20 cellular contexts compared by ENCODE assay signal in genomic region chr11:111905391-111905790, GRCh38. TPM values are rescaled to one million over a fixed set of nuclear protein-coding genes. Genes with fewer than 3 reads are reported as not detected.
"Had no signal": no experiment of that assay in that cellular context is flagged by ENCODE, and none has a peak within 500 bp of the region (broad histone marks: within the 10 kb centered on the region; RNA-seq: fewer than 3 reads in every experiment).

No MANE protein-coding gene starts in this region.

- DNase-seq: activated CD4-positive, alpha-beta T cell treated with anti-CD3 and anti-CD28 coated beads for 36 hours; activated CD8-positive, alpha-beta memory T cell treated with anti-CD3 and anti-CD28 coated beads, Interleukin-2, amount 50 U/mL, for 4 hours; activated CD8-positive, alpha-beta T cell treated with anti-CD3 and anti-CD28 coated beads for 36 hours; activated naive CD4-positive, alpha-beta T cell; caudate nucleus; effector memory CD4-positive, alpha-beta T cell; glutamatergic neuron; mucosa of descending colon; naive thymus-derived CD8-positive, alpha-beta T cell; stimulated activated CD4-positive, alpha-beta T cell treated with anti-CD3 and anti-CD28 coated beads, Interleukin-15, amount 100 ng/mL, for 24 hours; stimulated activated CD4-positive, alpha-beta T cell treated with anti-CD3 and anti-CD28 coated beads, Interleukin-4, amount 100 ng/mL, for 4 hours; stimulated activated naive CD8-positive, alpha-beta T cell treated with anti-CD3 and anti-CD28 coated beads, Interleukin-15, amount 100 ng/mL, for 72 hours; T-helper 9 cell; thyroid gland; WERI-Rb-1 had no signal

- H3K27me3 ChIP-seq: thyroid gland, vagina had no signal

- H3K36me3 ChIP-seq: prostate gland, WERI-Rb-1 had no signal

- H3K4me1 ChIP-seq: prostate gland had no signal

- H3K4me3 ChIP-seq: coronary artery, mucosa of descending colon, prostate gland, thyroid gland, vagina had no signal

- H3K9me3 ChIP-seq: mucosa of descending colon, prostate gland, thyroid gland, vagina had no signal

- H3K27ac ChIP-seq: coronary artery, epithelial cell of prostate, prostate gland, vagina, WERI-Rb-1 had no signal

- ATAC-seq: activated CD4-positive, alpha-beta T cell treated with anti-CD3 and anti-CD28 coated beads for 36 hours; activated CD8-positive, alpha-beta T cell treated with anti-CD3 and anti-CD28 coated beads for 36 hours; mucosa of descending colon; naive thymus-derived CD8-positive, alpha-beta T cell; stimulated activated naive CD8-positive, alpha-beta T cell treated with anti-CD3 and anti-CD28 coated beads, Interleukin-15, amount 100 ng/mL, for 72 hours had no signal

- H3K4me3 Mint-ChIP-seq: activated CD4-positive, alpha-beta T cell treated with anti-CD3 and anti-CD28 coated beads for 36 hours; activated CD8-positive, alpha-beta T cell treated with anti-CD3 and anti-CD28 coated beads for 36 hours; naive thymus-derived CD8-positive, alpha-beta T cell; stimulated activated naive CD8-positive, alpha-beta T cell treated with anti-CD3 and anti-CD28 coated beads, Interleukin-15, amount 100 ng/mL, for 72 hours had no signal

- H3K4me1 Mint-ChIP-seq: activated CD4-positive, alpha-beta T cell treated with anti-CD3 and anti-CD28 coated beads for 36 hours; naive thymus-derived CD8-positive, alpha-beta T cell; stimulated activated naive CD8-positive, alpha-beta T cell treated with anti-CD3 and anti-CD28 coated beads, Interleukin-15, amount 100 ng/mL, for 72 hours had no signal

- H3K27ac Mint-ChIP-seq: activated CD4-positive, alpha-beta T cell treated with anti-CD3 and anti-CD28 coated beads for 36 hours; activated CD8-positive, alpha-beta T cell treated with anti-CD3 and anti-CD28 coated beads for 36 hours; naive thymus-derived CD8-positive, alpha-beta T cell; stimulated activated naive CD8-positive, alpha-beta T cell treated with anti-CD3 and anti-CD28 coated beads, Interleukin-15, amount 100 ng/mL, for 72 hours had no signal

RNA-seq across cellular contexts. Expression of gene CRYAB, which starts 6.2 kb away (rescaled TPM):
- total RNA-seq: activated CD4-positive, alpha-beta T cell treated with anti-CD3 and anti-CD28 coated beads for 36 hours; activated CD8-positive, alpha-beta T cell treated with anti-CD3 and anti-CD28 coated beads for 36 hours; naive thymus-derived CD8-positive, alpha-beta T cell had no signal

RNA-seq across cellular contexts. Expression of gene HSPB2, which starts 7.1 kb away (rescaled TPM):
- total RNA-seq: activated CD4-positive, alpha-beta T cell treated with anti-CD3 and anti-CD28 coated beads for 36 hours; activated CD8-positive, alpha-beta T cell treated with anti-CD3 and anti-CD28 coated beads for 36 hours; astrocyte; vagina had no signal

RNA-seq across cellular contexts. Expression of gene C11orf52, which starts 13.3 kb away (rescaled TPM):
- total RNA-seq: activated CD4-positive, alpha-beta T cell treated with anti-CD3 and anti-CD28 coated beads for 36 hours; activated CD8-positive, alpha-beta T cell treated with anti-CD3 and anti-CD28 coated beads for 36 hours; naive thymus-derived CD8-positive, alpha-beta T cell had no signal

RNA-seq across cellular contexts. Expression of gene FDXACB1, which starts 26.4 kb away (rescaled TPM):
- total RNA-seq: vagina had no signal
